Comparison of ENCODE assay signal across 8 cellular contexts in genomic region chr7:112939589-112940313, GRCh38.
DNase-seq lines count a peak whose midpoint lies in the region; ATAC-seq and TF ChIP-seq lines count a peak whose summit lies in the region.

No MANE protein-coding gene starts in this region.

- ATAC-seq in GM21619 (IDR thresholded peaks at IDR 0.05; ENCODE audit: unreplicated experiment) (peak; percentile 96), mucosa of descending colon (peak; percentile 99)

- TF ChIP-seq RAD21 in Ishikawa (IDR thresholded peaks at IDR 0.05; ENCODE audit: low read depth): no peak

- H3K4me1 ChIP-seq in mucosa of descending colon (ENCODE audit: low read depth): peaks cover 11% of the 10 kb centered on the region

- no peaks in the 10 kb centered on the region for H3K36me3 ChIP-seq in mucosa of descending colon (ENCODE audit: low read depth)

- H3K9me3 ChIP-seq in mucosa of descending colon: no peaks in the 10 kb centered on the region

- H3K4me3 ChIP-seq in epithelial cell of proximal tubule (ENCODE audit: low read depth, low read length) (peak overlapping the region; percentile 85), mucosa of descending colon (peak overlapping the region; percentile 87)

- intact Hi-C loops in mucosa of descending colon (cut with DNase I, micrococcal nuclease): no loop called here

- no peak for TF ChIP-seq EP300 in Ishikawa (IDR thresholded peaks at IDR 0.05; ENCODE audit: borderline replicate concordance)

- DNase-seq in DMS153 treated with DMSO at 0.1 percent for 48 hours (lab: John Stamatoyannopoulos, UW; ENCODE audit: unreplicated experiment): peak; percentile 98
- peak; percentile 96 for DNase-seq in OCI-M2 (lab: John Stamatoyannopoulos, UW; ENCODE audit: unreplicated experiment)
- DNase-seq in activated T-cell treated with anti-CD3 and anti-CD28 coated beads, Interleukin-2, amount 50 U/mL, for 1 hour: peak; percentile 99
- peak; percentile 88 for DNase-seq in epithelial cell of proximal tubule (ENCODE audit: low read depth)
- DNase-seq in mucosa of descending colon: peak; percentile 99 to 100 (median 99)
- DNase-seq in stimulated activated CD8-positive, alpha-beta memory T cell treated with anti-CD3 and anti-CD28 coated beads, Interleukin-4, amount 100 ng/mL, for 1 hour (ENCODE audit: low read depth in 2 of 2, low spot score in 1 of 2): peak; percentile 96 to 99

- TF ChIP-seq CTCF in epithelial cell of proximal tubule (conservative IDR thresholded peaks at IDR 0.05; ENCODE audit: low read depth, low read length): no peak
- TF ChIP-seq CTCF in mucosa of descending colon (IDR thresholded peaks at IDR 0.05): no peak

TF ChIP-seq in Ishikawa, 13 proteins besides CTCF, POLR2A, EP300 and RAD21:
- TF ChIP-seq CREB1 (IDR thresholded peaks at IDR 0.05; ENCODE audit: low read depth) (peak; percentile 31; the same call in 1 of the 2 replicates), REST (IDR thresholded peaks at IDR 0.05; ENCODE audit: low read depth) (no peak), CEBPB (IDR thresholded peaks at IDR 0.05) (no peak), ZBTB7A (IDR thresholded peaks at IDR 0.05; ENCODE audit: low read depth) (peak; percentile 85), TAF1 (IDR thresholded peaks at IDR 0.05; ENCODE audit: low read depth) (peak; percentile 5; the same call in 1 of the 2 replicates), USF1 (IDR thresholded peaks at IDR 0.05) (peak; percentile 5; the same call in 1 of the 2 replicates), MAX (IDR thresholded peaks at IDR 0.05) (no peak; the same call in 1 of the 2 replicates), EGR1 (IDR thresholded peaks at IDR 0.05) (no peak), TEAD4 (IDR thresholded peaks at IDR 0.05) (no peak), NFIC (IDR thresholded peaks at IDR 0.05) (no peak), YY1 (IDR thresholded peaks at IDR 0.05; ENCODE audit: low read depth) (no peak), TCF12 (IDR thresholded peaks at IDR 0.05; ENCODE audit: low read depth) (no peak), FOXM1 (IDR thresholded peaks at IDR 0.05; ENCODE audit: borderline replicate concordance, low read depth) (no peak)
TF ChIP-seq in Ishikawa: peak in this region for 4.

Comparison
In these comparisons a context has a peak if more than half of its experiments do, and no peak if none do; other contexts are left out.
1. Peak in every context shown above with its lines: DNase-seq, ATAC-seq and H3K4me3 ChIP-seq.